ENCODE assay signal across 8 cellular contexts in genomic region chr6:158999669-159000403, GRCh38. TPM values are rescaled to one million over a fixed set of nuclear protein-coding genes. Genes with fewer than 3 reads are reported as not detected.
DNase-seq lines count a peak whose midpoint lies in the region; ATAC-seq and TF ChIP-seq lines count a peak whose summit lies in the region.

Gene RSPH3, minus strand, starts transcription at chr6:159000202. Its CDS starts 652 bp downstream, at chr6:158999550.

- H3K9me3 Mint-ChIP-seq in activated naive CD8-positive, alpha-beta T cell treated with anti-CD3 and anti-CD28 coated beads, Interleukin-2, amount 10 ng/mL, durations not matched to agents 7 days and 5 days = no peaks in the 10 kb centered on the region

- H3K4me3 ChIP-seq in GM12865 (ENCODE audit: low read depth, low read length) = peak within 1 kb of the TSS; percentile 85
- peak within 1 kb of the TSS; percentile 72 for H3K4me3 ChIP-seq in ovary
- H3K4me3 ChIP-seq in thyroid gland (replicated peaks in 1 of 3) = peak within 1 kb of the TSS; percentile 83 to 95 (median 84)

- DNase-seq in GM12865 (ENCODE audit: low read depth) = peak; percentile 97
- DNase-seq in NCI-H1105 (lab: John Stamatoyannopoulos, UW) = peak; percentile 100
- peak; percentile 92 for DNase-seq in SKM-1 (lab: John Stamatoyannopoulos, UW; ENCODE audit: unreplicated experiment)
- peak; percentile 91 for DNase-seq in activated naive CD8-positive, alpha-beta T cell treated with anti-CD3 and anti-CD28 coated beads, Interleukin-2, amount 10 ng/mL, durations not matched to agents 7 days and 5 days
- DNase-seq in Right ventricle myocardium superior = peak; percentile 96
- DNase-seq in ovary = peak; percentile 94 to 97 (median 95)
- peak; percentile 97 to 98 for DNase-seq in thyroid gland

- peaks cover 32% of the 10 kb centered on the region for H3K4me1 Mint-ChIP-seq in activated naive CD8-positive, alpha-beta T cell treated with anti-CD3 and anti-CD28 coated beads, Interleukin-2, amount 10 ng/mL, durations not matched to agents 7 days and 5 days

- no peaks in the 10 kb centered on the region for H3K27me3 Mint-ChIP-seq in activated naive CD8-positive, alpha-beta T cell treated with anti-CD3 and anti-CD28 coated beads, Interleukin-2, amount 10 ng/mL, durations not matched to agents 7 days and 5 days

- TF ChIP-seq EP300 in ovary (IDR thresholded peaks at IDR 0.05) = no peak

- POLR2A ChIA-PET in activated naive CD8-positive, alpha-beta T cell treated with anti-CD3 and anti-CD28 coated beads, Interleukin-2, amount 10 ng/mL, durations not matched to agents 7 days and 5 days (lab: Charles Lee) = interaction anchor here (0.6 to 1.7 kb wide), 9 partner anchors 11 to 210 kb away, joined by 3 to 14 read pairs (median 3); partner anchors contain the start of genes EZR and TAGAP

- 0 to 1% (median 1%) methylated on average over 42 to 49 of the region's 49 CpGs for WGBS in ovary, 3 donors
- WGBS in thyroid gland, 2 donors = 0% methylated on average over 26 to 37 of the region's 49 CpGs

- peak; percentile 4 for TF ChIP-seq CTCF in GM12865 (IDR thresholded peaks at IDR 0.05; ENCODE audit: insufficient read depth, low read depth, low read length, missing control alignments)
- peak in 2 of 3 donors; percentile 11 to 25 for TF ChIP-seq CTCF in ovary (IDR thresholded peaks at IDR 0.05)
- TF ChIP-seq CTCF in thyroid gland (IDR thresholded peaks at IDR 0.05) = peak in 4 of 6 experiments; percentile 20 to 46 (median 32)

- peak; percentile 95 for ATAC-seq in HG02642 (IDR thresholded peaks at IDR 0.05; ENCODE audit: poor library complexity, unreplicated experiment)
- ATAC-seq in activated naive CD8-positive, alpha-beta T cell treated with anti-CD3 and anti-CD28 coated beads, Interleukin-2, amount 10 ng/mL, durations not matched to agents 7 days and 5 days (ENCODE audit: low read depth) = peak; percentile 90
- ATAC-seq in Right ventricle myocardium superior (ENCODE audit: poor library complexity) = peak; percentile 96

- no peaks in the 10 kb centered on the region for H3K27me3 ChIP-seq in ovary
- H3K27me3 ChIP-seq in thyroid gland = no peaks in the 10 kb centered on the region

- peaks cover 4% of the 10 kb centered on the region for H3K36me3 Mint-ChIP-seq in activated naive CD8-positive, alpha-beta T cell treated with anti-CD3 and anti-CD28 coated beads, Interleukin-2, amount 10 ng/mL, durations not matched to agents 7 days and 5 days

- peak within 1 kb of the TSS; percentile 86 for H3K27ac Mint-ChIP-seq in activated naive CD8-positive, alpha-beta T cell treated with anti-CD3 and anti-CD28 coated beads, Interleukin-2, amount 10 ng/mL, durations not matched to agents 7 days and 5 days

- intact Hi-C loops in Right ventricle myocardium superior (cut with DNase I) = loop anchor here (10.0 kb wide), 1 partner anchor 135 kb away; no protein-coding TSS in a partner anchor
- intact Hi-C loops in ovary (cut with DNase I) = loop anchor here in 1 of 4 donors (10.0 kb wide), 1 partner anchor 105 kb away; no protein-coding TSS in a partner anchor
- intact Hi-C loops in thyroid gland (cut with DNase I) = loop anchor here (10.0 kb wide), 1 partner anchor 135 kb away; no protein-coding TSS in a partner anchor

- H3K4me1 ChIP-seq in ovary (ENCODE audit: insufficient read depth) (no peaks in the 10 kb centered on the region), thyroid gland (peaks cover 6 to 8% of the 10 kb centered on the region in 2 donors)

- H3K4me3 Mint-ChIP-seq in activated naive CD8-positive, alpha-beta T cell treated with anti-CD3 and anti-CD28 coated beads, Interleukin-2, amount 10 ng/mL, durations not matched to agents 7 days and 5 days = peak within 1 kb of the TSS; percentile 94

- TF ChIP-seq POLR2A in ovary (IDR thresholded peaks at IDR 0.05) (peak; percentile 38), thyroid gland (IDR thresholded peaks at IDR 0.05) (peak in 1 of 2 donors; percentile 91)

- no peaks in the 10 kb centered on the region for H3K9me3 ChIP-seq in ovary
- no peaks in the 10 kb centered on the region for H3K9me3 ChIP-seq in thyroid gland

- H3K27ac ChIP-seq in ovary (peak within 1 kb of the TSS; percentile 43 to 78), thyroid gland (peak within 1 kb of the TSS; percentile 33 to 87 (median 74))

- H3K36me3 ChIP-seq in ovary (no peaks in the 10 kb centered on the region), thyroid gland (no peaks in the 10 kb centered on the region)

RNA-seq across cellular contexts. Expression of gene RSPH3, which starts in this region (rescaled TPM):
- total RNA-seq in activated naive CD8-positive, alpha-beta T cell treated with anti-CD3 and anti-CD28 coated beads, Interleukin-2, amount 10 ng/mL, durations not matched to agents 7 days and 5 days = 1 to 10 TPM; 2.2 to 2.7 TPM
- 9.5 TPM for total RNA-seq in Right ventricle myocardium superior
- 1 to 10 TPM; 4.5 to 9.3 (median 7.6) TPM for total RNA-seq in ovary
- 1 to 10 TPM; 2.6 to 9.7 TPM for polyA plus RNA-seq in ovary
- 10 to 100 TPM; 16.8 to 22.5 (median 20.2) TPM for total RNA-seq in thyroid gland

Comparison
In these comparisons a context has a peak if more than half of its experiments do, and no peak if none do; other contexts are left out.
1. Peak in every context shown above with its lines: DNase-seq, ATAC-seq, H3K4me3 ChIP-seq and H3K27ac ChIP-seq.